ENCODE assay signal across 8 cellular contexts in genomic region chr11:6321961-6322362, GRCh38. TPM values are rescaled to one million over a fixed set of nuclear protein-coding genes. Genes with fewer than 3 reads are reported as not detected.
DNase-seq lines count a peak whose midpoint lies in the region; ATAC-seq, FAIRE-seq and TF ChIP-seq lines count a peak whose summit lies in the region.

No MANE protein-coding gene starts in this region.

- H3K27ac ChIP-seq in substantia nigra (ENCODE audit: low read depth, low read length, poor library complexity, severe bottlenecking), result no peak overlapping the region

- no peak overlapping the region for H3K4me3 Mint-ChIP-seq in chondrocyte (ENCODE audit: unreplicated experiment)
- H3K4me3 Mint-ChIP-seq in osteocyte (ENCODE audit: unreplicated experiment), result no peak overlapping the region

- H3K27ac Mint-ChIP-seq in chondrocyte (ENCODE audit: unreplicated experiment), result peak overlapping the region; percentile 98
- peak overlapping the region; percentile 93 for H3K27ac Mint-ChIP-seq in osteocyte (ENCODE audit: unreplicated experiment)

- ATAC-seq in GM19463 (IDR thresholded peaks at IDR 0.05; ENCODE audit: unreplicated experiment) (no peak), HG02610 (IDR thresholded peaks at IDR 0.05; ENCODE audit: unreplicated experiment) (no peak)

- FAIRE-seq in D721Med (lab: Jason Lieb, UNC), result no peak

- no peak for TF ChIP-seq CTCF in chondrocyte (IDR thresholded peaks at IDR 0.05)
- TF ChIP-seq CTCF in osteocyte (IDR thresholded peaks at IDR 0.05), result no peak
- TF ChIP-seq CTCF in D721Med (IDR thresholded peaks at IDR 0.05; ENCODE audit: insufficient read depth, missing control alignments), result no peak

- H3K9me3 Mint-ChIP-seq in chondrocyte (ENCODE audit: low read depth), result no peaks in the 10 kb centered on the region
- H3K9me3 Mint-ChIP-seq in osteocyte (ENCODE audit: unreplicated experiment), result no peaks in the 10 kb centered on the region

- H3K36me3 Mint-ChIP-seq in chondrocyte (ENCODE audit: low read depth), result peaks cover 8% of the 10 kb centered on the region
- no peaks in the 10 kb centered on the region for H3K36me3 Mint-ChIP-seq in osteocyte (ENCODE audit: unreplicated experiment)

- H3K27me3 Mint-ChIP-seq in chondrocyte (ENCODE audit: low read depth), result no peaks in the 10 kb centered on the region
- no peaks in the 10 kb centered on the region for H3K27me3 Mint-ChIP-seq in osteocyte (ENCODE audit: unreplicated experiment)

- DNase-seq in DMS153 (lab: John Stamatoyannopoulos, UW), result peak; percentile 56
- DNase-seq in NCI-H226, result peak; percentile 54
- no peak for DNase-seq in chondrocyte (ENCODE audit: low spot score)
- DNase-seq in osteocyte (ENCODE audit: extremely low spot score, unreplicated experiment), result no peak
- DNase-seq in D721Med (ENCODE audit: insufficient read length, low spot score), result no peak
- no peak for DNase-seq in substantia nigra (lab: John Stamatoyannopoulos, UW)

- H3K4me1 Mint-ChIP-seq in chondrocyte (ENCODE audit: low read depth), result peaks cover 38% of the 10 kb centered on the region
- peaks cover 48% of the 10 kb centered on the region for H3K4me1 Mint-ChIP-seq in osteocyte (ENCODE audit: unreplicated experiment)

RNA-seq across cellular contexts. Expression of gene CAVIN3, which starts 1.7 kb away (rescaled TPM):
- 40.9 to 123 TPM (median 120 TPM) in 3 replicates for total RNA-seq in chondrocyte
- 30.7 and 32.0 TPM in 2 replicates for total RNA-seq in osteocyte

Comparison
In these comparisons a context has a peak if more than half of its experiments do, and no peak if none do; other contexts are left out.
1. DNase-seq: peak in DMS153 (single experiment) and NCI-H226 (single experiment); none in chondrocyte (single experiment), osteocyte (single experiment), D721Med (single experiment) and substantia nigra (0 of 49).